ENCODE assay signal across 9 cellular contexts in the genomic region with DNA sequence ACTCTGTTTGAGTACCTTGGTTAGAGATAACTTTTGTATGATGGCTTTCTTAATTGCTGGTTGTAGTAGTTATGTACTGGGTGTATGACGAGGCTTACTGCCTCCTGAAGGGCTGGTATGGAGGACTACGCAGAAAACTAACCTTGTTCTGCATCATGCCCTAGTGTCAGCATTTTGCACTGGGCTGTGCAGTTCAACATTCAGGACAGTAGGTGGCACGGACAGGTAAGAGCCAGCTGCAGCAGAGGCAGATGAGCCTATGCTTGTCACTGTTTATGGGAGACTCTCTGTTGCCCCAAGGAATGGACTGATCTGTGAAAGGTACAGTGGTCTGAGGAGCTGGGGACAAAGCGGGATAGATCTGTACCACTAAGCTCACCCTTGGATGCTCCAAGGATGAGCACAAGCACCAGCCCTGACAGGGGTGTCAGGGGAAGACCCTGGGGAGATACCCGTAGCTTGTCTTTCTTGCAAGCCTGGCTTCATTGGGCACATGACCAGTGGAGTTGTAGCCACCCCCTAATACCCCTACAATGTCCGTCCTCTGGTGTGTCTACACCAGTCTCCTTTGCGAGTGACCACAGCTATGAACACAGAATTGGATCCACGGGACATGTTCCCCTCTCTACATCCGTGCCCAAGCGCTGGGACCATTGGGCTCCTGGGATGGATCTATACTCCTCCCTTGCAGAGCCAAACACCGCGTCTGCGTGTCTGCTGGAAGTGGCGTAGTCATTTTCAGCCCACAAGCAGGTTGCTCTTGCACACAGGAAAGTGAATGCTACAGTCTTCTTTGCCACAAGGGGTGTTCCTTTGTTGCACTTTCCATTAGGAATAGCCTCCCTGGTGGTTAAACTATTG. TPM values are rescaled to one million over a fixed set of nuclear protein-coding genes. Genes with fewer than 3 reads are reported as not detected.
DNase-seq lines count a peak whose midpoint lies in the region; ATAC-seq, FAIRE-seq and TF ChIP-seq lines count a peak whose summit lies in the region.
"Had no signal": no experiment of that assay in that cellular context is flagged by ENCODE, and none has a peak within 500 bp of the region (broad histone marks: within the 10 kb centered on the region; RNA-seq: fewer than 3 reads in every experiment).

No MANE protein-coding gene starts in this region.

- ATAC-seq in GM21717 (IDR thresholded peaks at IDR 0.05; ENCODE audit: unreplicated experiment) (peak; percentile 98), HepG2 (peak; percentile 100)
- peak; percentile 71 for ATAC-seq in activated naive CD8-positive, alpha-beta T cell treated with anti-CD3 and anti-CD28 coated beads, Interleukin-2, amount 50 U/mL, for 24 hours

- in situ Hi-C loops in HepG2 (cut with HindIII; ENCODE audit: extremely low pct_ligation_motif_present, low pct_unique_long_range_greater_than_20kb) = no loop called here

- H2AFZ ChIP-seq in OCI-LY7 (ENCODE audit: low read length) (no peak overlapping the region), HepG2 (ENCODE audit: low read length) (no peak overlapping the region)

- intact Hi-C loops in OCI-LY7 (cut with micrococcal nuclease; ENCODE audit: unreplicated experiment) = no loop called here
- intact Hi-C loops in HepG2 (cut with micrococcal nuclease; ENCODE audit: unreplicated experiment) = no loop called here

- no peaks in the 10 kb centered on the region for H3K27me3 ChIP-seq in HepG2 (ENCODE audit: control insufficient read depth in 1 of 2, insufficient read depth in 2 of 2, low read length in 2 of 2)

- TF ChIP-seq POLR2A in HepG2 (IDR thresholded peaks at IDR 0.05; ENCODE audit: insufficient read depth in 1 of 2, low read depth in 2 of 2, low read length in 2 of 2) = no peak

- BruUV-seq in OCI-LY7 (replicated peaks; lab: Mats Ljungman, UMichigan) (no TSS peak), HepG2 (replicated peaks; lab: Mats Ljungman, UMichigan) (no TSS peak)

- no peak overlapping the region for H3K4me3 Mint-ChIP-seq in activated naive CD8-positive, alpha-beta T cell treated with anti-CD3 and anti-CD28 coated beads, Interleukin-2, amount 50 U/mL, for 24 hours

- H3K27ac ChIP-seq in OCI-LY7 (ENCODE audit: low read depth, low read length, poor library complexity, severe bottlenecking) (no peak overlapping the region), HepG2 (ENCODE audit: extremely low read length, insufficient read depth, low read length) (no peak overlapping the region)

- 0 out of 2 replicates have a peak, but pooled peaks have one; percentile 18 for TF ChIP-seq RAD21 in HepG2 (CRISPR knock-in tag; IDR thresholded peaks at IDR 0.05)

- WGBS in HepG2 (ENCODE audit: low lambda C conversion rate) = 44% methylated on average over 13 of the region's 14 CpGs

- no peak overlapping the region for H3K4me3 ChIP-seq in OCI-LY7 (ENCODE audit: low read depth, low read length, poor library complexity, severe bottlenecking)
- H3K4me3 ChIP-seq in HepG2 (replicated peaks in 1 of 3; ENCODE audit: insufficient read depth in 1 of 3, low read depth in 2 of 3, low read length in 3 of 3) = no peak overlapping the region

- H3K4me1 ChIP-seq in OCI-LY7 (ENCODE audit: insufficient read depth, low read length, poor library complexity, severe bottlenecking) = no peaks in the 10 kb centered on the region
- no peaks in the 10 kb centered on the region for H3K4me1 ChIP-seq in HepG2 (ENCODE audit: insufficient read depth, low read length)

- FAIRE-seq in HepG2 (lab: Jason Lieb, UNC) = peak; percentile 79

- H3K4me1 Mint-ChIP-seq in activated naive CD8-positive, alpha-beta T cell treated with anti-CD3 and anti-CD28 coated beads, Interleukin-2, amount 50 U/mL, for 24 hours = no peaks in the 10 kb centered on the region

- POLR2A ChIA-PET in OCI-LY7 (lab: Charles Lee) (interaction anchor here (0.6 kb wide), 1 partner anchor 61 kb away, joined by 3 read pairs; no protein-coding TSS in a partner anchor), HepG2 (lab: Yijun Ruan, JAX) (no interaction called here)

- no peak overlapping the region for H3K27ac Mint-ChIP-seq in activated naive CD8-positive, alpha-beta T cell treated with anti-CD3 and anti-CD28 coated beads, Interleukin-2, amount 50 U/mL, for 24 hours

- TF ChIP-seq CTCF in OCI-LY7 (conservative IDR thresholded peaks at IDR 0.05; ENCODE audit: low read length) = peak; percentile 75
- peak; percentile 83 for TF ChIP-seq CTCF in HepG2 (CRISPR knock-in tag; IDR thresholded peaks at IDR 0.05)

- H3K9me3 ChIP-seq in OCI-LY7 (ENCODE audit: low read length) (no peaks in the 10 kb centered on the region), HepG2 (ENCODE audit: low read length) (no peaks in the 10 kb centered on the region)

- H3K36me3 ChIP-seq in OCI-LY7 (ENCODE audit: insufficient read depth, low read length) (no peaks in the 10 kb centered on the region), HepG2 (replicated peaks in 1 of 2; ENCODE audit: control insufficient read depth in 1 of 2, insufficient read depth in 2 of 2, low read length in 2 of 2) (no peaks in the 10 kb centered on the region)

- H4K20me1 ChIP-seq in OCI-LY7 (ENCODE audit: insufficient read depth, low read length) (no peaks in the 10 kb centered on the region), HepG2 (ENCODE audit: insufficient read depth, low read length) (no peaks in the 10 kb centered on the region)

- DNase-seq in stimulated activated CD4-positive, alpha-beta T cell treated with anti-CD3 and anti-CD28 coated beads, Interleukin-12 subunit alpha, Interleukin-12 subunit beta, amount 100 ng/mL, for 48 hours (ENCODE audit: low read depth in 2 of 3, low spot score in 1 of 3) = peak in 2 of 3 donors; percentile 12 to 35
- DNase-seq in stimulated activated CD4-positive, alpha-beta T cell treated with anti-CD3 and anti-CD28 coated beads, Interleukin-1b, Interleukin-23, amount 100 ng/mL, for 48 hours = no peak
- DNase-seq in HS-5 (ENCODE audit: low read depth) = peak; percentile 3
- DNase-seq in OCI-LY7 (ENCODE audit: low spot score) = peak; percentile 58
- peak; percentile 30 for DNase-seq in activated naive CD8-positive, alpha-beta T cell treated with anti-CD3 and anti-CD28 coated beads, Interleukin-2, amount 50 U/mL, for 24 hours
- peak; percentile 67 for DNase-seq in HepG2 (ENCODE audit: low spot score)
- DNase-seq in DMS79 (lab: John Stamatoyannopoulos, UW) = no peak

- no peaks in the 10 kb centered on the region for H3K9me2 ChIP-seq in OCI-LY7 (ENCODE audit: insufficient read depth, low read length)

- H3K79me2 ChIP-seq in OCI-LY7 (ENCODE audit: insufficient read depth, low read depth, low read length) = no peaks in the 10 kb centered on the region
- H3K79me2 ChIP-seq in HepG2 (ENCODE audit: insufficient read depth, low read length) = no peaks in the 10 kb centered on the region

- no peak for TF ChIP-seq EP300 in HepG2 (IDR thresholded peaks at IDR 0.05; ENCODE audit: low read depth in 2 of 2, low read length in 2 of 2)
- no peak for TF ChIP-seq EP300 in HepG2 (CRISPR knock-in tag; IDR thresholded peaks at IDR 0.05; ENCODE audit: borderline replicate concordance)

- CTCF ChIA-PET in OCI-LY7 (lab: Charles Lee; ENCODE audit: unreplicated experiment) = no interaction called here
- CTCF ChIA-PET in HepG2 (lab: Yijun Ruan, JAX; ENCODE audit: low intra/inter-chr PET ratio, low total read pairs) = interaction anchor here (0.7 kb wide), 1 partner anchor 344 kb away, joined by 3 read pairs; the partner anchor contains the start of gene F13B

- H3K9me3 Mint-ChIP-seq in activated naive CD8-positive, alpha-beta T cell treated with anti-CD3 and anti-CD28 coated beads, Interleukin-2, amount 50 U/mL, for 24 hours = no peaks in the 10 kb centered on the region

- H3K4me2 ChIP-seq in OCI-LY7 (ENCODE audit: low read length) = no peak overlapping the region
- H3K4me2 ChIP-seq in HepG2 (ENCODE audit: low read depth, low read length) = no peak overlapping the region

- no peak overlapping the region for H3K9ac ChIP-seq in HepG2 (ENCODE audit: insufficient read depth, low read depth, low read length)

- H3K27me3 Mint-ChIP-seq in activated naive CD8-positive, alpha-beta T cell treated with anti-CD3 and anti-CD28 coated beads, Interleukin-2, amount 50 U/mL, for 24 hours = no peaks in the 10 kb centered on the region

- H3K36me3 Mint-ChIP-seq in activated naive CD8-positive, alpha-beta T cell treated with anti-CD3 and anti-CD28 coated beads, Interleukin-2, amount 50 U/mL, for 24 hours (ENCODE audit: low read depth) = no peaks in the 10 kb centered on the region

TF ChIP-seq in HepG2, 621 proteins besides CTCF, POLR2A, EP300 and RAD21 (continues in another document):
- TF ChIP-seq MTA1 (CRISPR knock-in tag; IDR thresholded peaks at IDR 0.05; ENCODE audit: borderline replicate concordance) = no peak
- no peak for TF ChIP-seq TOE1 (CRISPR knock-in tag; IDR thresholded peaks at IDR 0.05)
- TF ChIP-seq RBAK (CRISPR knock-in tag; IDR thresholded peaks at IDR 0.05) = no peak
- peak; percentile 75 for TF ChIP-seq MAFF (IDR thresholded peaks at IDR 0.05; ENCODE audit: low read depth, low read length)
- peak; percentile 49; the same call in 1 of the 2 replicates for TF ChIP-seq SMC3 (IDR thresholded peaks at IDR 0.05; ENCODE audit: low read length)
- no peak for TF ChIP-seq MXD4 (CRISPR knock-in tag; IDR thresholded peaks at IDR 0.05)
- peak; percentile 79 for TF ChIP-seq TEAD3 (CRISPR knock-in tag; optimal IDR thresholded peaks at IDR 0.05; ENCODE audit: borderline replicate concordance)

RNA-seq across cellular contexts. Expression of gene CFHR3, which starts 51.1 kb away (rescaled TPM):
- not detected in 2 replicates for total RNA-seq in OCI-LY7 (2014; rRNA removed; shearing (Covaris generic))
- total RNA-seq in OCI-LY7 (2022) = not detected in 2 replicates
- not detected in 2 replicates for total RNA-seq in HepG2 (2016; rRNA removed; fragmentation: Illumina TruSeq; extraction: Trizol)
- not detected in 2 replicates for total RNA-seq in HepG2 (2016; cell fraction: cytosol; rRNA removed; fragmentation: Illumina TruSeq; extraction: Trizol; ENCODE audit: low read depth)
- not detected in 2 replicates for total RNA-seq in HepG2 (2016; cell fraction: insoluble cytoplasmic fraction; rRNA removed; fragmentation: Illumina TruSeq; extraction: Trizol)
- total RNA-seq in HepG2 (2016; cell fraction: membrane; rRNA removed; fragmentation: Illumina TruSeq; extraction: Trizol) = not detected in 2 replicates
- not detected in 2 replicates for total RNA-seq in HepG2 (2016; cell fraction: nucleus; rRNA removed; fragmentation: Illumina TruSeq; extraction: Trizol)
- polyA plus RNA-seq in HepG2 (2011; rRNA removed) = not detected in 2 replicates
- polyA plus RNA-seq in HepG2 (2011; cell fraction: cytosol; rRNA removed) = not detected in 2 replicates
- not detected in 2 replicates for polyA plus RNA-seq in HepG2 (2011; cell fraction: nucleus; rRNA removed)
- polyA plus RNA-seq in HepG2 (2012) = not detected in 2 replicates
- polyA plus RNA-seq in HepG2 (2016; cell fraction: cytosol; fragmentation: Illumina TruSeq; extraction: Trizol; ENCODE audit: low read depth) = not detected in 2 replicates
- not detected in 2 replicates for polyA plus RNA-seq in HepG2 (2016; cell fraction: insoluble cytoplasmic fraction; fragmentation: Illumina TruSeq; extraction: Trizol; ENCODE audit: low read depth)
- polyA plus RNA-seq in HepG2 (2016; cell fraction: membrane; fragmentation: Illumina TruSeq; extraction: Trizol; ENCODE audit: low read depth) = not detected in 2 replicates
- polyA plus RNA-seq in HepG2 (2016; cell fraction: nucleus; fragmentation: Illumina TruSeq; extraction: Trizol; ENCODE audit: insufficient read depth, low read depth) = not detected in 2 replicates
- not detected in 2 replicates for polyA minus RNA-seq in HepG2 (2011; rRNA and poly(A)+ RNA removed; ENCODE audit: low replicate concordance)
- not detected in 2 replicates for polyA minus RNA-seq in HepG2 (2011; cell fraction: cytosol; rRNA and poly(A)+ RNA removed)
- polyA minus RNA-seq in HepG2 (2011; cell fraction: nucleus; rRNA and poly(A)+ RNA removed) = not detected in 2 replicates
- total RNA-seq: mononuclear cell had no signal

Comparison
In these comparisons a context has a peak if more than half of its experiments do, and no peak if none do; other contexts are left out.
1. DNase-seq: peak in stimulated activated CD4-positive, alpha-beta T cell treated with anti-CD3 and anti-CD28 coated beads, Interleukin-12 subunit alpha, Interleukin-12 subunit beta, amount 100 ng/mL, for 48 hours (2 of 3), HS-5 (single experiment), OCI-LY7 (single experiment), activated naive CD8-positive, alpha-beta T cell treated with anti-CD3 and anti-CD28 coated beads, Interleukin-2, amount 50 U/mL, for 24 hours (single experiment) and HepG2 (single experiment); none in stimulated activated CD4-positive, alpha-beta T cell treated with anti-CD3 and anti-CD28 coated beads, Interleukin-1b, Interleukin-23, amount 100 ng/mL, for 48 hours (single experiment) and DMS79 (single experiment).
2. Peak in every context shown above with its lines, with median percentiles within 50 percentile points of each other: ATAC-seq.